Comparison of ENCODE assay signal across 34 cellular contexts in the genomic region with DNA sequence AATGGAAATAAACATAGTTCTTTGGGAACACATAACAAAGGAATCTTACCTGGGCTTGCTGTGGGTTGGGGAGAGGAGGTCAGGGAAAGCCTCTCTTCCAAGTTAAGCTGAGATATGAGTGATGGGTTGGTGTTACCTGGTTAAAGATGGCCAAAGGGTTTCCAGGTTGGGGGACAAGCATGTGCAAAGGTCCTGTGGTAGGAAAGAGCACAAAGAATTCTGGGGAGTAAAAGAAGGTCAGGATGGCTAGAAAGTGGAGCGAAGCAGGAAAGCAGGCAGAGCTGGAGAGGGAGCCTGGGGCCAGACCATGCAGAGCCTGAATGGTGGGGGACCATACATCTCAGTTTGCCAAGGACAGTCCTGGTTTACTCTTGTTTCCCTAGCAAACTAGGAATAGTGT.
"Had no signal": no experiment of that assay in that cellular context is flagged by ENCODE, and none has a peak within 500 bp of the region (broad histone marks: within the 10 kb centered on the region; RNA-seq: fewer than 3 reads in every experiment).

No MANE protein-coding gene starts in this region.

- H3K4me1 ChIP-seq: body of pancreas, breast epithelium, colonic mucosa, esophagus squamous epithelium, gastroesophageal sphincter, heart right ventricle had no signal

- H3K4me3 Mint-ChIP-seq: activated CD4-positive, alpha-beta memory T cell treated with anti-CD3 and anti-CD28 coated beads for 36 hours; activated CD4-positive, alpha-beta T cell treated with anti-CD3 and anti-CD28 coated beads for 36 hours; activated CD4-positive, alpha-beta T cell treated with anti-CD3 and anti-CD28 coated beads, Interleukin-2, amount 10 ng/mL, durations not matched to agents 24 days and 14 days; activated CD8-positive, alpha-beta T cell treated with anti-CD3 and anti-CD28 coated beads, Interleukin-2, amount 10 ng/mL, durations not matched to agents 7 days and 5 days; activated naive CD4-positive, alpha-beta T cell treated with anti-CD3 and anti-CD28 coated beads, Interleukin-2, amount 10 ng/mL, durations not matched to agents 7 days and 5 days; activated T-cell treated with anti-CD3 and anti-CD28 coated beads, Interleukin-2, amount 50 U/mL, for 24 hours; activated T-cell treated with anti-CD3 and anti-CD28 coated beads, Interleukin-2, amount 50 U/mL, for 72 hours; T-helper 17 cell; T-helper 2 cell treated with Interferon-gamma antibody and Interleukin-4, amounts not matched to agents 5 μg/mL and 100 μg/mL, for 36 hours had no signal

- H3K4me3 ChIP-seq: body of pancreas, breast epithelium, cardiac muscle cell, colonic mucosa, esophagus squamous epithelium, gastroesophageal sphincter, heart right ventricle had no signal

- H3K36me3 Mint-ChIP-seq: activated CD4-positive, alpha-beta memory T cell treated with anti-CD3 and anti-CD28 coated beads for 36 hours; activated naive CD4-positive, alpha-beta T cell treated with anti-CD3 and anti-CD28 coated beads, Interleukin-2, amount 10 ng/mL, durations not matched to agents 7 days and 5 days; activated naive CD4-positive, alpha-beta T cell treated with anti-CD3 and anti-CD28 coated beads, Interleukin-2, amount 50 U/mL, for 72 hours had no signal

- H3K36me3 ChIP-seq: breast epithelium, cardiac muscle cell, colonic mucosa, esophagus squamous epithelium, gastroesophageal sphincter, heart right ventricle, WERI-Rb-1 had no signal

- DNase-seq: activated CD4-positive, alpha-beta memory T cell treated with anti-CD3 and anti-CD28 coated beads for 36 hours; activated CD4-positive, alpha-beta T cell treated with anti-CD3 and anti-CD28 coated beads for 36 hours; activated CD4-positive, alpha-beta T cell treated with anti-CD3 and anti-CD28 coated beads, Interleukin-2, amount 10 ng/mL, durations not matched to agents 24 days and 14 days; activated CD4-positive, CD25-positive, alpha-beta regulatory T cell; activated CD4-positive, CD25-positive, alpha-beta regulatory T cell treated with anti-CD3 and anti-CD28 coated beads, Interleukin-2, amount 50 U/mL, for 72 hours; activated CD8-positive, alpha-beta memory T cell treated with anti-CD3 and anti-CD28 coated beads, Interleukin-2, amount 50 U/mL, for 48 hours; activated CD8-positive, alpha-beta T cell treated with anti-CD3 and anti-CD28 coated beads, Interleukin-2, amount 10 ng/mL, durations not matched to agents 7 days and 5 days; activated gamma-delta T cell; activated naive CD4-positive, alpha-beta T cell; activated naive CD4-positive, alpha-beta T cell treated with anti-CD3 and anti-CD28 coated beads, Interleukin-2, amount 10 ng/mL, durations not matched to agents 7 days and 5 days; activated T-cell treated with anti-CD3 and anti-CD28 coated beads for 4 hours; activated T-cell treated with anti-CD3 and anti-CD28 coated beads, Interleukin-2, amount 50 U/mL, for 24 hours; activated T-cell treated with anti-CD3 and anti-CD28 coated beads, Interleukin-2, amount 50 U/mL, for 72 hours; amniotic stem cell; body of pancreas; central memory CD4-positive, alpha-beta T cell; cerebellar nuclear complex; colonic mucosa; effector CD8-positive, alpha-beta T cell; esophagus squamous epithelium; foreskin melanocyte; heart right ventricle; T-helper 1 cell; T-helper 17 cell; T1000; WERI-Rb-1 had no signal

- H3K27ac ChIP-seq: body of pancreas, breast epithelium, cardiac muscle cell, colonic mucosa, epithelial cell of prostate, esophagus squamous epithelium, gastroesophageal sphincter, heart right ventricle, WERI-Rb-1 had no signal

- H3K9me3 ChIP-seq: body of pancreas, breast epithelium, colonic mucosa, esophagus squamous epithelium, gastroesophageal sphincter, heart right ventricle had no signal

- H3K27me3 ChIP-seq: body of pancreas, breast epithelium, cardiac muscle cell, colonic mucosa had no signal

- FAIRE-seq: endometrium, endothelial cell of umbilical vein had no signal

- H3K4me1 Mint-ChIP-seq: activated CD4-positive, alpha-beta T cell treated with anti-CD3 and anti-CD28 coated beads for 36 hours; activated CD4-positive, alpha-beta T cell treated with anti-CD3 and anti-CD28 coated beads, Interleukin-2, amount 10 ng/mL, durations not matched to agents 24 days and 14 days; activated naive CD4-positive, alpha-beta T cell treated with anti-CD3 and anti-CD28 coated beads, Interleukin-2, amount 10 ng/mL, durations not matched to agents 7 days and 5 days had no signal

- H3K9me3 Mint-ChIP-seq: activated CD4-positive, alpha-beta memory T cell treated with anti-CD3 and anti-CD28 coated beads for 36 hours; activated CD4-positive, alpha-beta T cell treated with anti-CD3 and anti-CD28 coated beads, Interleukin-2, amount 10 ng/mL, durations not matched to agents 24 days and 14 days; activated naive CD4-positive, alpha-beta T cell treated with anti-CD3 and anti-CD28 coated beads, Interleukin-2, amount 10 ng/mL, durations not matched to agents 7 days and 5 days; activated naive CD4-positive, alpha-beta T cell treated with anti-CD3 and anti-CD28 coated beads, Interleukin-2, amount 50 U/mL, for 72 hours; activated T-cell treated with anti-CD3 and anti-CD28 coated beads, Interleukin-2, amount 50 U/mL, for 24 hours; T-helper 2 cell treated with Interferon-gamma antibody and Interleukin-4, amounts not matched to agents 5 μg/mL and 100 μg/mL, for 36 hours had no signal

- H3K27ac Mint-ChIP-seq: activated CD4-positive, alpha-beta memory T cell treated with anti-CD3 and anti-CD28 coated beads for 36 hours; activated CD4-positive, alpha-beta T cell treated with anti-CD3 and anti-CD28 coated beads for 36 hours; activated CD4-positive, alpha-beta T cell treated with anti-CD3 and anti-CD28 coated beads, Interleukin-2, amount 10 ng/mL, durations not matched to agents 24 days and 14 days; activated CD8-positive, alpha-beta T cell treated with anti-CD3 and anti-CD28 coated beads, Interleukin-2, amount 10 ng/mL, durations not matched to agents 7 days and 5 days; activated naive CD4-positive, alpha-beta T cell treated with anti-CD3 and anti-CD28 coated beads, Interleukin-2, amount 10 ng/mL, durations not matched to agents 7 days and 5 days; activated naive CD4-positive, alpha-beta T cell treated with anti-CD3 and anti-CD28 coated beads, Interleukin-2, amount 50 U/mL, for 72 hours; activated T-cell treated with anti-CD3 and anti-CD28 coated beads, Interleukin-2, amount 50 U/mL, for 24 hours; activated T-cell treated with anti-CD3 and anti-CD28 coated beads, Interleukin-2, amount 50 U/mL, for 72 hours; T-helper 17 cell; T-helper 2 cell treated with Interferon-gamma antibody and Interleukin-4, amounts not matched to agents 5 μg/mL and 100 μg/mL, for 36 hours had no signal
